In the genomic region with DNA sequence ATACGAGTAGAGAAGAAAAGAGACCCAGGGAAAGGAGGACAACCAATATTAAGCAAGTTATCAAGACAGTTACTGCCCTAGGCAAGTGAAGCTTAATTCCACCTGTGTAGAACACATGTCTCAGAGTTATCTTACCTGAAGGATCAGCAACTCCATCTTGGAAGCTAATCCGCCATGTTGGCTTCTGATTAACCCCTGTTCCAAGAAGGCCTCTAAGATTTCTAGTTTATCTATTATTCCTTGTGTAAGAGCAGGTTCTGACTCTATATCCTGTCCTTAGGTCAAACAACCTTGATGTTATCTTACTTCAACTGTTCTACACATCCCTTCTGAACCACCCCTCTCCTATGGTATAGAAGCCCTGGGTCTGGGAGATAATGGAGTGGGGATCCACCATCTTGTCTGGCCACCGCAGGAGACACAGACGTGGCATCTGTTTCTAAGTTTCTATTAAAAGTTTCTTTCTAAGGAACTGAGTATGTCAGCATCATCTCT, we compare ENCODE assay signal across 1 cellular context.
TF ChIP-seq lines count a peak whose summit lies in the region.

No MANE protein-coding gene starts in this region.

TF ChIP-seq in K562, 482 proteins besides CTCF, POLR2A, EP300 and RAD21 (continued from another document and continues in another):
- TF ChIP-seq ZBTB26 (CRISPR knock-in tag; IDR thresholded peaks at IDR 0.05) (no peak; the same call in 1 of the 2 replicates), NCOA2 (IDR thresholded peaks at IDR 0.05; ENCODE audit: partially characterized antibody in 2 of 2) (peak; percentile 26 to 49), YY1 (IDR thresholded peaks at IDR 0.05; ENCODE audit: borderline replicate concordance in 1 of 3, control insufficient read depth in 1 of 3, extremely low read depth in 1 of 3, insufficient read depth in 3 of 3, insufficient read length in 1 of 3, insufficient replicate concordance in 2 of 3, low read depth in 1 of 3, low read length in 2 of 3) (peak; percentile 30 to 90 (median 62)), ARID3A (IDR thresholded peaks at IDR 0.05; ENCODE audit: borderline replicate concordance, low read depth, low read length) (peak; percentile 58; the same call in 1 of the 2 replicates), ZNF589 (CRISPR knock-in tag; IDR thresholded peaks at IDR 0.05; ENCODE audit: low read depth) (peak; percentile 92), BRD9 (IDR thresholded peaks at IDR 0.05; ENCODE audit: low read depth, partially characterized antibody) (peak; percentile 55), NFE2 (IDR thresholded peaks at IDR 0.05; ENCODE audit: low read depth) (no peak), CREB1 (IDR thresholded peaks at IDR 0.05) (no peak), CREB1 (CRISPR knock-in tag; IDR thresholded peaks at IDR 0.05) (0 out of 2 replicates have a peak, but pooled peaks have one; percentile 11), HDAC1 (IDR thresholded peaks at IDR 0.05) (peak in 1 of 2 experiments; percentile 18; a peak in 1 of 4 replicates), ZNF274 (IDR thresholded peaks at IDR 0.05; ENCODE audit: borderline replicate concordance, low read depth, low read length) (no peak), FOXA1 (IDR thresholded peaks at IDR 0.05; ENCODE audit: borderline replicate concordance) (no peak), ZNF175 (CRISPR knock-in tag; IDR thresholded peaks at IDR 0.05; ENCODE audit: low read depth) (peak; percentile 62; the same call in 1 of the 2 replicates), SMAD2 (IDR thresholded peaks at IDR 0.05; ENCODE audit: low read depth, low read length) (no peak), SMARCC2 (IDR thresholded peaks at IDR 0.05; ENCODE audit: low read depth) (peak; percentile 31; the same call in 1 of the 2 replicates), ZNF644 (tag; IDR thresholded peaks at IDR 0.05; ENCODE audit: low read depth) (peak; percentile 85), ILK (tag; IDR thresholded peaks at IDR 0.05; ENCODE audit: borderline replicate concordance, low read depth) (0 out of 2 replicates have a peak, but pooled peaks have one; percentile 38), KLF13 (tag; IDR thresholded peaks at IDR 0.05; ENCODE audit: borderline replicate concordance, low read depth) (no peak), ZSCAN32 (CRISPR knock-in tag; IDR thresholded peaks at IDR 0.05) (no peak), TCF3 (CRISPR knock-in tag; IDR thresholded peaks at IDR 0.05) (peak; percentile 85), ELF1 (tag; IDR thresholded peaks at IDR 0.05) (no peak; the same call in 1 of the 2 replicates), CBFA2T2 (conservative IDR thresholded peaks at IDR 0.05) (peak; percentile 92), ATF4 (CRISPR knock-in tag; IDR thresholded peaks at IDR 0.05) (peak; percentile 68), DMBX1 (CRISPR knock-in tag; IDR thresholded peaks at IDR 0.05; ENCODE audit: borderline replicate concordance) (peak; percentile 91), ZNF3 (CRISPR knock-in tag; IDR thresholded peaks at IDR 0.05) (no peak), KDM2B (CRISPR knock-in tag; IDR thresholded peaks at IDR 0.05) (no peak), CBX3 (IDR thresholded peaks at IDR 0.05; ENCODE audit: borderline replicate concordance in 1 of 2, low read length in 2 of 2) (peak in 1 of 2 experiments; percentile 12; a peak in 1 of 3 replicates), IRF9 (tag; IDR thresholded peaks at IDR 0.05) (peak; percentile 23; the same call in 1 of the 2 replicates), RB1 (IDR thresholded peaks at IDR 0.05; ENCODE audit: low read depth) (no peak), TRIM24 (IDR thresholded peaks at IDR 0.05) (peak; percentile 69 to 79; a peak in 2 of 4 replicates), CBFA2T3 (IDR thresholded peaks at IDR 0.05) (peak; percentile 95), FOXP1 (CRISPR knock-in tag; IDR thresholded peaks at IDR 0.05) (no peak; the same call in 1 of the 2 replicates), E2F4 (CRISPR knock-in tag; IDR thresholded peaks at IDR 0.05; ENCODE audit: low read depth) (no peak), MED1 (CRISPR knock-in tag; IDR thresholded peaks at IDR 0.05; ENCODE audit: borderline replicate concordance) (no peak), TEAD4 (IDR thresholded peaks at IDR 0.05; ENCODE audit: low read length) (peak; percentile 92; the same call in 1 of the 2 replicates), TEAD4 (CRISPR knock-in tag; IDR thresholded peaks at IDR 0.05; ENCODE audit: borderline replicate concordance) (no peak), MEIS2 (IDR thresholded peaks at IDR 0.05; ENCODE audit: partially characterized antibody) (no peak), NR0B1 (IDR thresholded peaks at IDR 0.05; ENCODE audit: partially characterized antibody) (no peak), BMI1 (IDR thresholded peaks at IDR 0.05; ENCODE audit: low read length) (no peak)
- TF ChIP-seq, protein P1, sequence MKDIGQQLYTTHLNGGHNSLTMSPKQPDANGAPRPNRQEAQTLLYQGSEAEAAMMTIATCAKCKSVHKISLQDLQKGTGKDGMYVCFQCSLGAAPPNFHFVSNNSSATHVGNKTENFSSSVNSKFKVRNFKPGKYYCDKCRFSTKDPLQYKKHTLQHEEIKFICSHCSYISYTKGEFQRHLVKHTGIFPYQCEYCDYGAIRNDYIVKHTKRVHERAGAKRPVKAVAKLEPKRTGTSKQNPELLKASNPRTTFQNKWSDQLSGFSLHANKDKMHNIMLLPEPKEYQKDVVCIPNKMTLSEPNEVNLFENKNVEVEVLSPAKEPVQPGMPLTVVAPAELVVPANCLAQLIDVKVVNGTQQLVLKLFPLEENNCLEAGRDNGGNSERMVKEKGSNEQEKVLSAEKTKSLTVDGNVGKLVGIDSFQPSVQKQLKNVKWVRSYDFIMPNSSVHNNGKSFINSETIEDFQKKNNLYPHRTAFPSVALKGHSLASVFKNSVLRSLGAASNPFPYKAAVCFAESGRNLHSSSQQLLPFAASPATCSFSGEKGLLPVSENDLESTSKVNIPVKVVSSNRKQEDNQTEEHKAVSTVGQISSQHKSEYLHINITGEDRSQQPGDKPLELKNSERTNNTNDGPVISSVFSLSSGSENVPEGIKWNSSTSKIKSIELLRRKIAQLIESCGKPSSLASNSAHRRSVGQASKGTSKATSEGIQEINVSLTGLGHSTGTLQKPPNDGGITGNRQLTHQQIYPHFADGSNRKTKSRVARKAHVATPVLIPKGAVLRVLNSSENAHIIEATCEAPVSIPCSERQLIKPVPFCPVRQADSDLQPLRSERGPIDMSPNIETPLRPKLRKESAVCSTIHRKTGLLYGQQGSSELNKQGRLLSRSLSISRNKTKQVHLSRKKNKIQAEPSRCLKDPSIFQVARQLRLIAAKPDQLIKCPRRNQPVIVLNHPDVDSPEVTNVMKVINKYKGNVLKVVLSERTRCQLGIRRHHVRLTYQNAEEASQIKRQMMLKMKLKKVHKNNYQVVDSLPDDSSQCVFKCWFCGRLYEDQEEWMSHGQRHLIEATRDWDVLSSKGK (CRISPR knock-in tag; IDR thresholded peaks at IDR 0.05): no peak
- TF ChIP-seq, protein P2, sequence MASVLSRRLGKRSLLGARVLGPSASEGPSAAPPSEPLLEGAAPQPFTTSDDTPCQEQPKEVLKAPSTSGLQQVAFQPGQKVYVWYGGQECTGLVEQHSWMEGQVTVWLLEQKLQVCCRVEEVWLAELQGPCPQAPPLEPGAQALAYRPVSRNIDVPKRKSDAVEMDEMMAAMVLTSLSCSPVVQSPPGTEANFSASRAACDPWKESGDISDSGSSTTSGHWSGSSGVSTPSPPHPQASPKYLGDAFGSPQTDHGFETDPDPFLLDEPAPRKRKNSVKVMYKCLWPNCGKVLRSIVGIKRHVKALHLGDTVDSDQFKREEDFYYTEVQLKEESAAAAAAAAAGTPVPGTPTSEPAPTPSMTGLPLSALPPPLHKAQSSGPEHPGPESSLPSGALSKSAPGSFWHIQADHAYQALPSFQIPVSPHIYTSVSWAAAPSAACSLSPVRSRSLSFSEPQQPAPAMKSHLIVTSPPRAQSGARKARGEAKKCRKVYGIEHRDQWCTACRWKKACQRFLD (CRISPR knock-in tag; IDR thresholded peaks at IDR 0.05): peak; percentile 97
- TF ChIP-seq, protein P3, sequence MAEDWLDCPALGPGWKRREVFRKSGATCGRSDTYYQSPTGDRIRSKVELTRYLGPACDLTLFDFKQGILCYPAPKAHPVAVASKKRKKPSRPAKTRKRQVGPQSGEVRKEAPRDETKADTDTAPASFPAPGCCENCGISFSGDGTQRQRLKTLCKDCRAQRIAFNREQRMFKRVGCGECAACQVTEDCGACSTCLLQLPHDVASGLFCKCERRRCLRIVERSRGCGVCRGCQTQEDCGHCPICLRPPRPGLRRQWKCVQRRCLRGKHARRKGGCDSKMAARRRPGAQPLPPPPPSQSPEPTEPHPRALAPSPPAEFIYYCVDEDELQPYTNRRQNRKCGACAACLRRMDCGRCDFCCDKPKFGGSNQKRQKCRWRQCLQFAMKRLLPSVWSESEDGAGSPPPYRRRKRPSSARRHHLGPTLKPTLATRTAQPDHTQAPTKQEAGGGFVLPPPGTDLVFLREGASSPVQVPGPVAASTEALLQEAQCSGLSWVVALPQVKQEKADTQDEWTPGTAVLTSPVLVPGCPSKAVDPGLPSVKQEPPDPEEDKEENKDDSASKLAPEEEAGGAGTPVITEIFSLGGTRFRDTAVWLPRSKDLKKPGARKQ (CRISPR knock-in tag; IDR thresholded peaks at IDR 0.05): no peak
- TF ChIP-seq, protein P4, sequence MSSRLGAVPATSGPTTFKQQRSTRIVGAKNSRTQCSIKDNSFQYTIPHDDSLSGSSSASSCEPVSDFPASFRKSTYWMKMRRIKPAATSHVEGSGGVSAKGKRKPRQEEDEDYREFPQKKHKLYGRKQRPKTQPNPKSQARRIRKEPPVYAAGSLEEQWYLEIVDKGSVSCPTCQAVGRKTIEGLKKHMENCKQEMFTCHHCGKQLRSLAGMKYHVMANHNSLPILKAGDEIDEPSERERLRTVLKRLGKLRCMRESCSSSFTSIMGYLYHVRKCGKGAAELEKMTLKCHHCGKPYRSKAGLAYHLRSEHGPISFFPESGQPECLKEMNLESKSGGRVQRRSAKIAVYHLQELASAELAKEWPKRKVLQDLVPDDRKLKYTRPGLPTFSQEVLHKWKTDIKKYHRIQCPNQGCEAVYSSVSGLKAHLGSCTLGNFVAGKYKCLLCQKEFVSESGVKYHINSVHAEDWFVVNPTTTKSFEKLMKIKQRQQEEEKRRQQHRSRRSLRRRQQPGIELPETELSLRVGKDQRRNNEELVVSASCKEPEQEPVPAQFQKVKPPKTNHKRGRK (tag; IDR thresholded peaks at IDR 0.05): no peak
- TF ChIP-seq, protein P5, sequence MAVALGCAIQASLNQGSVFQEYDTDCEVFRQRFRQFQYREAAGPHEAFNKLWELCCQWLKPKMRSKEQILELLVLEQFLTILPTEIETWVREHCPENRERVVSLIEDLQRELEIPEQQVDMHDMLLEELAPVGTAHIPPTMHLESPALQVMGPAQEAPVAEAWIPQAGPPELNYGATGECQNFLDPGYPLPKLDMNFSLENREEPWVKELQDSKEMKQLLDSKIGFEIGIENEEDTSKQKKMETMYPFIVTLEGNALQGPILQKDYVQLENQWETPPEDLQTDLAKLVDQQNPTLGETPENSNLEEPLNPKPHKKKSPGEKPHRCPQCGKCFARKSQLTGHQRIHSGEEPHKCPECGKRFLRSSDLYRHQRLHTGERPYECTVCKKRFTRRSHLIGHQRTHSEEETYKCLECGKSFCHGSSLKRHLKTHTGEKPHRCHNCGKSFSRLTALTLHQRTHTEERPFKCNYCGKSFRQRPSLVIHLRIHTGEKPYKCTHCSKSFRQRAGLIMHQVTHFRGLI (CRISPR knock-in tag; IDR thresholded peaks at IDR 0.05): peak; percentile 14; the same call in 1 of the 2 replicates
